In the genomic region with DNA sequence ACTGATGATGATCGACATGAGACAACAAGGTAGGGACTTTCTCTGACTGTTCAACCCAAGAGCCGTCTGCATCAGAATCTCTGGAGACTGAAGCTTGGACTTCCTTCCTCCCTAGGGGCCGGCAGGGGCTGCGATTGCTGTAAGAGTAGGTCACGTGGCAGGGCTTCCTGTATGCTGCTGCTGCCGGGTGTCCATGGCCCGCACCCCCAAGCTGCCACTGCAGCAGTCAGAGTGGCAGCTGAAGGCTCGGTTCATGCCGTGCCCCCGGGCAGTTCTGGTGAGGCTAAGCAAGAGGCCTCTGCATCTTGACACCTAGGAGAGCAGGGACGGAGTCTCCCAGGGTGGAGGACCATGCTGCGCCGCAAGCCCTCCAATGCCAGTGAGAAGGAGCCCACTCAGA, we compare ENCODE assay signal across 1 cellular context.
TF ChIP-seq lines count a peak whose summit lies in the region.

A gene (plus strand): TSS at position 203 of the 400 bp plus-strand sequence. CDS start 149 bp downstream, at position 352.

TF ChIP-seq in K562, 482 proteins besides CTCF, POLR2A, EP300 and RAD21 (continued from another document):
- TF ChIP-seq, protein P1, sequence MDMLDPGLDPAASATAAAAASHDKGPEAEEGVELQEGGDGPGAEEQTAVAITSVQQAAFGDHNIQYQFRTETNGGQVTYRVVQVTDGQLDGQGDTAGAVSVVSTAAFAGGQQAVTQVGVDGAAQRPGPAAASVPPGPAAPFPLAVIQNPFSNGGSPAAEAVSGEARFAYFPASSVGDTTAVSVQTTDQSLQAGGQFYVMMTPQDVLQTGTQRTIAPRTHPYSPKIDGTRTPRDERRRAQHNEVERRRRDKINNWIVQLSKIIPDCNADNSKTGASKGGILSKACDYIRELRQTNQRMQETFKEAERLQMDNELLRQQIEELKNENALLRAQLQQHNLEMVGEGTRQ (CRISPR knock-in tag; IDR thresholded peaks at IDR 0.05), result peak; percentile 57
- TF ChIP-seq BRCA1 (IDR thresholded peaks at IDR 0.05), result no peak
- TF ChIP-seq BRCA1 (CRISPR knock-in tag; IDR thresholded peaks at IDR 0.05), result no peak
- TF ChIP-seq, protein P2, sequence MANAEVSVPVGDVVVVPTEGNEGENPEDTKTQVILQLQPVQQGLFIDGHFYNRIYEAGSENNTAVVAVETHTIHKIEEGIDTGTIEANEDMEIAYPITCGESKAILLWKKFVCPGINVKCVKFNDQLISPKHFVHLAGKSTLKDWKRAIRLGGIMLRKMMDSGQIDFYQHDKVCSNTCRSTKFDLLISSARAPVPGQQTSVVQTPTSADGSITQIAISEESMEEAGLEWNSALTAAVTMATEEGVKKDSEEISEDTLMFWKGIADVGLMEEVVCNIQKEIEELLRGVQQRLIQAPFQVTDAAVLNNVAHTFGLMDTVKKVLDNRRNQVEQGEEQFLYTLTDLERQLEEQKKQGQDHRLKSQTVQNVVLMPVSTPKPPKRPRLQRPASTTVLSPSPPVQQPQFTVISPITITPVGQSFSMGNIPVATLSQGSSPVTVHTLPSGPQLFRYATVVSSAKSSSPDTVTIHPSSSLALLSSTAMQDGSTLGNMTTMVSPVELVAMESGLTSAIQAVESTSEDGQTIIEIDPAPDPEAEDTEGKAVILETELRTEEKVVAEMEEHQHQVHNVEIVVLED (CRISPR knock-in tag; IDR thresholded peaks at IDR 0.05), result no peak
- TF ChIP-seq CCAR2 (IDR thresholded peaks at IDR 0.05; ENCODE audit: low read depth, low read length), result no peak
- no peak for TF ChIP-seq NR2F6 (CRISPR knock-in tag; IDR thresholded peaks at IDR 0.05)
- TF ChIP-seq, protein P3, sequence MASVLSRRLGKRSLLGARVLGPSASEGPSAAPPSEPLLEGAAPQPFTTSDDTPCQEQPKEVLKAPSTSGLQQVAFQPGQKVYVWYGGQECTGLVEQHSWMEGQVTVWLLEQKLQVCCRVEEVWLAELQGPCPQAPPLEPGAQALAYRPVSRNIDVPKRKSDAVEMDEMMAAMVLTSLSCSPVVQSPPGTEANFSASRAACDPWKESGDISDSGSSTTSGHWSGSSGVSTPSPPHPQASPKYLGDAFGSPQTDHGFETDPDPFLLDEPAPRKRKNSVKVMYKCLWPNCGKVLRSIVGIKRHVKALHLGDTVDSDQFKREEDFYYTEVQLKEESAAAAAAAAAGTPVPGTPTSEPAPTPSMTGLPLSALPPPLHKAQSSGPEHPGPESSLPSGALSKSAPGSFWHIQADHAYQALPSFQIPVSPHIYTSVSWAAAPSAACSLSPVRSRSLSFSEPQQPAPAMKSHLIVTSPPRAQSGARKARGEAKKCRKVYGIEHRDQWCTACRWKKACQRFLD (CRISPR knock-in tag; IDR thresholded peaks at IDR 0.05), result no peak
- 0 out of 2 replicates have a peak, but pooled peaks have one; percentile 31 for TF ChIP-seq RAD51 (IDR thresholded peaks at IDR 0.05; ENCODE audit: borderline replicate concordance, low read depth)
- no peak for TF ChIP-seq RNF2 (IDR thresholded peaks at IDR 0.05)
- no peak for TF ChIP-seq BCL6 (CRISPR knock-in tag; IDR thresholded peaks at IDR 0.05)
